32 cellular contexts compared by ENCODE assay signal in the genomic region with DNA sequence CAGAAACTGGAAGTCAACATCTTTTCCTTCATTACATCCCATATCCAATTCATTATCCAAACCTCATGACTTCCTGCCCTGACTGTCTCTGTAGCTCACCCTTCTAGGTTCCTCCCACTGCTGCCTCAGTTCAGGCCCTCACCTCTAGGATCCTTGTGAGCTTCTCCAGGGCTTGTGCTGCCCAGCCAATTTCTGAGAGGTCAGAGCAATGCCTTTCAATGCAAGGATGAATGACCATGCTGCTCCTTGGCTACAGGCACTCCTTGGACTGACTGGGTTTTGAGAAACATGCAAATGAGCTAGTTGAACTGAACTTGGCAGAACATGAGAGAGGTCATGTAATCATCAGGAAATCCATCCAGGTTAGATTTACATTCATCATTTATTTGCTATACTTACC.
"Had no signal": no experiment of that assay in that cellular context is flagged by ENCODE, and none has a peak within 500 bp of the region (broad histone marks: within the 10 kb centered on the region; RNA-seq: fewer than 3 reads in every experiment).

No MANE protein-coding gene starts in this region.

- H3K9ac ChIP-seq: parathyroid adenoma had no signal

- H3K4me2 ChIP-seq: smooth muscle cell had no signal

- DNase-seq: naive B cell; naive thymus-derived CD8-positive, alpha-beta T cell; nephron progenitor cell; occipital lobe; ovary; right cardiac atrium; right lobe of liver; sigmoid colon; spleen; stimulated activated CD4-positive, alpha-beta T cell treated with anti-CD3 and anti-CD28 coated beads, Interleukin-12 subunit alpha, Interleukin-12 subunit beta, amount 100 ng/mL, for 4 hours; stimulated activated CD4-positive, alpha-beta T cell treated with anti-CD3 and anti-CD28 coated beads, Interleukin-1b, Interleukin-23, amount 100 ng/mL, for 48 hours; stimulated activated CD4-positive, alpha-beta T cell treated with anti-CD3 and anti-CD28 coated beads, Interleukin-4, amount 100 ng/mL, for 1 hour; stimulated activated CD4-positive, alpha-beta T cell treated with anti-CD3 and anti-CD28 coated beads, Interleukin-4, amount 100 ng/mL, for 4 hours; stimulated activated CD8-positive, alpha-beta memory T cell treated with anti-CD3 and anti-CD28 coated beads, Interleukin-4, amount 100 ng/mL, for 48 hours; stimulated activated naive CD4-positive, alpha-beta T cell; stimulated activated naive CD8-positive, alpha-beta T cell treated with anti-CD3 and anti-CD28 coated beads, Interleukin-15, amount 100 ng/mL, for 72 hours; stimulated activated naive CD8-positive, alpha-beta T cell treated with anti-CD3 and anti-CD28 coated beads, Interleukin-15, Interleukin-2, amounts not matched to agents 100 U/mL and 50 U/mL, for 24 hours; substantia nigra; testis; trophoblast cell; upper lobe of left lung had no signal

- H3K27ac Mint-ChIP-seq: naive thymus-derived CD8-positive, alpha-beta T cell; natural killer cell treated with Interleukin-12 subunit alpha and Interleukin-12 subunit beta and Interleukin-15 and Interleukin-18, amount 100 ng/mL, for 72 hours; nephron progenitor cell; stimulated activated memory B cell treated with anti-CD40 and anti-IgM and Interleukin-4, amounts not matched to agents 10 μg/mL and 1 μg/mL and 100 μg/mL, for 72 hours; stimulated activated naive CD8-positive, alpha-beta T cell treated with anti-CD3 and anti-CD28 coated beads, Interleukin-15, amount 100 ng/mL, for 72 hours had no signal

- ATAC-seq: naive thymus-derived CD8-positive, alpha-beta T cell; natural killer cell treated with Interleukin-12 subunit alpha and Interleukin-12 subunit beta and Interleukin-15 and Interleukin-18, amount 100 ng/mL, for 72 hours; right cardiac atrium; right lobe of liver; stimulated activated memory B cell treated with anti-CD40 and anti-IgM and Interleukin-4, amounts not matched to agents 10 μg/mL and 1 μg/mL and 100 μg/mL, for 72 hours; stimulated activated naive CD8-positive, alpha-beta T cell treated with anti-CD3 and anti-CD28 coated beads, Interleukin-15, amount 100 ng/mL, for 72 hours; stimulated activated naive CD8-positive, alpha-beta T cell treated with anti-CD3 and anti-CD28 coated beads, Interleukin-15, Interleukin-2, amounts not matched to agents 100 U/mL and 50 U/mL, for 24 hours had no signal

- H3K36me3 ChIP-seq: ovary, prostate gland had no signal

- H3K4me1 Mint-ChIP-seq: nephron progenitor cell; neural crest cell; stimulated activated naive CD8-positive, alpha-beta T cell treated with anti-CD3 and anti-CD28 coated beads, Interleukin-15, amount 100 ng/mL, for 72 hours had no signal

- H3K27me3 Mint-ChIP-seq: naive B cell; naive thymus-derived CD8-positive, alpha-beta T cell; natural killer cell treated with Interleukin-12 subunit alpha and Interleukin-12 subunit beta and Interleukin-15 and Interleukin-18, amount 100 ng/mL, for 72 hours; stimulated activated memory B cell treated with anti-CD40 and anti-IgM and Interleukin-4, amounts not matched to agents 10 μg/mL and 1 μg/mL and 100 μg/mL, for 72 hours; stimulated activated naive CD8-positive, alpha-beta T cell treated with anti-CD3 and anti-CD28 coated beads, Interleukin-15, amount 100 ng/mL, for 72 hours had no signal

- H3K4me3 Mint-ChIP-seq: naive B cell; naive thymus-derived CD8-positive, alpha-beta T cell; natural killer cell treated with Interleukin-12 subunit alpha and Interleukin-12 subunit beta and Interleukin-15 and Interleukin-18, amount 100 ng/mL, for 72 hours; nephron progenitor cell; neural crest cell; stimulated activated memory B cell treated with anti-CD40 and anti-IgM and Interleukin-4, amounts not matched to agents 10 μg/mL and 1 μg/mL and 100 μg/mL, for 72 hours; stimulated activated naive CD8-positive, alpha-beta T cell treated with anti-CD3 and anti-CD28 coated beads, Interleukin-15, amount 100 ng/mL, for 72 hours had no signal

- H3K4me3 ChIP-seq: ovary, prostate gland, right lobe of liver, sigmoid colon, skin epidermis, smooth muscle cell, spleen, suprapubic skin, testis, tibial nerve, upper lobe of left lung, vagina had no signal

- H3K9me3 ChIP-seq: neutrophil, ovary, prostate gland, right lobe of liver, sigmoid colon, spleen, suprapubic skin, testis, tibial nerve, upper lobe of left lung, vagina had no signal

- H3K9me3 Mint-ChIP-seq: naive thymus-derived CD8-positive, alpha-beta T cell; natural killer cell treated with Interleukin-12 subunit alpha and Interleukin-12 subunit beta and Interleukin-15 and Interleukin-18, amount 100 ng/mL, for 72 hours; nephron progenitor cell; stimulated activated memory B cell treated with anti-CD40 and anti-IgM and Interleukin-4, amounts not matched to agents 10 μg/mL and 1 μg/mL and 100 μg/mL, for 72 hours; stimulated activated naive CD8-positive, alpha-beta T cell treated with anti-CD3 and anti-CD28 coated beads, Interleukin-15, amount 100 ng/mL, for 72 hours had no signal

- H3K27ac ChIP-seq: neutrophil, ovary, parathyroid adenoma, prostate gland, right lobe of liver, sigmoid colon, skin epidermis, spleen, suprapubic skin, testis, tibial nerve, upper lobe of left lung, vagina had no signal

- H3K27me3 ChIP-seq: neutrophil, ovary, right lobe of liver, sigmoid colon, spleen, suprapubic skin, testis, tibial nerve, upper lobe of left lung, vagina had no signal

- H3K4me1 ChIP-seq: parathyroid adenoma, prostate gland, right lobe of liver had no signal
